1 cellular context compared by ENCODE assay signal in the genomic region with DNA sequence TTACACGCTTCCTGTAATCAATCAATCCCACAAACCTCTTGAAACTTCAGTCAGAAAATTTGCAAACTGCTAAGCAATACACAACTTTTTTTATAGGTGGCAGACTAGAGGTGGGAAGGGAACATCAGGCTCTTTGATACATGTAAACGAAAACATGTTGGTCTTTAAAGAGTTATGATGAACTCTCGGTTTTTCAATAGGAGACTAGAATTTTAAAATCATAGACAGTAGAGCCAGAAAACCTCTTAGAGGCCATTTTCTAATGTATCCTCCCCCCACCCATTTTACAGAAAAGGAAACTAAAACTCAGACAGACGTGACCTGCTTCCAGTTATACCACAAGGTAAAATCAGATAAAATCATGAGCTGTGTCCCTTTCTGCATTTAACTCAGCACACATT.
TF ChIP-seq lines count a peak whose summit lies in the region.

No MANE protein-coding gene starts in this region.

TF ChIP-seq in GM23338, 12 proteins besides CTCF, POLR2A, EP300 and RAD21 (continued from another document):
- TF ChIP-seq, protein P1, sequence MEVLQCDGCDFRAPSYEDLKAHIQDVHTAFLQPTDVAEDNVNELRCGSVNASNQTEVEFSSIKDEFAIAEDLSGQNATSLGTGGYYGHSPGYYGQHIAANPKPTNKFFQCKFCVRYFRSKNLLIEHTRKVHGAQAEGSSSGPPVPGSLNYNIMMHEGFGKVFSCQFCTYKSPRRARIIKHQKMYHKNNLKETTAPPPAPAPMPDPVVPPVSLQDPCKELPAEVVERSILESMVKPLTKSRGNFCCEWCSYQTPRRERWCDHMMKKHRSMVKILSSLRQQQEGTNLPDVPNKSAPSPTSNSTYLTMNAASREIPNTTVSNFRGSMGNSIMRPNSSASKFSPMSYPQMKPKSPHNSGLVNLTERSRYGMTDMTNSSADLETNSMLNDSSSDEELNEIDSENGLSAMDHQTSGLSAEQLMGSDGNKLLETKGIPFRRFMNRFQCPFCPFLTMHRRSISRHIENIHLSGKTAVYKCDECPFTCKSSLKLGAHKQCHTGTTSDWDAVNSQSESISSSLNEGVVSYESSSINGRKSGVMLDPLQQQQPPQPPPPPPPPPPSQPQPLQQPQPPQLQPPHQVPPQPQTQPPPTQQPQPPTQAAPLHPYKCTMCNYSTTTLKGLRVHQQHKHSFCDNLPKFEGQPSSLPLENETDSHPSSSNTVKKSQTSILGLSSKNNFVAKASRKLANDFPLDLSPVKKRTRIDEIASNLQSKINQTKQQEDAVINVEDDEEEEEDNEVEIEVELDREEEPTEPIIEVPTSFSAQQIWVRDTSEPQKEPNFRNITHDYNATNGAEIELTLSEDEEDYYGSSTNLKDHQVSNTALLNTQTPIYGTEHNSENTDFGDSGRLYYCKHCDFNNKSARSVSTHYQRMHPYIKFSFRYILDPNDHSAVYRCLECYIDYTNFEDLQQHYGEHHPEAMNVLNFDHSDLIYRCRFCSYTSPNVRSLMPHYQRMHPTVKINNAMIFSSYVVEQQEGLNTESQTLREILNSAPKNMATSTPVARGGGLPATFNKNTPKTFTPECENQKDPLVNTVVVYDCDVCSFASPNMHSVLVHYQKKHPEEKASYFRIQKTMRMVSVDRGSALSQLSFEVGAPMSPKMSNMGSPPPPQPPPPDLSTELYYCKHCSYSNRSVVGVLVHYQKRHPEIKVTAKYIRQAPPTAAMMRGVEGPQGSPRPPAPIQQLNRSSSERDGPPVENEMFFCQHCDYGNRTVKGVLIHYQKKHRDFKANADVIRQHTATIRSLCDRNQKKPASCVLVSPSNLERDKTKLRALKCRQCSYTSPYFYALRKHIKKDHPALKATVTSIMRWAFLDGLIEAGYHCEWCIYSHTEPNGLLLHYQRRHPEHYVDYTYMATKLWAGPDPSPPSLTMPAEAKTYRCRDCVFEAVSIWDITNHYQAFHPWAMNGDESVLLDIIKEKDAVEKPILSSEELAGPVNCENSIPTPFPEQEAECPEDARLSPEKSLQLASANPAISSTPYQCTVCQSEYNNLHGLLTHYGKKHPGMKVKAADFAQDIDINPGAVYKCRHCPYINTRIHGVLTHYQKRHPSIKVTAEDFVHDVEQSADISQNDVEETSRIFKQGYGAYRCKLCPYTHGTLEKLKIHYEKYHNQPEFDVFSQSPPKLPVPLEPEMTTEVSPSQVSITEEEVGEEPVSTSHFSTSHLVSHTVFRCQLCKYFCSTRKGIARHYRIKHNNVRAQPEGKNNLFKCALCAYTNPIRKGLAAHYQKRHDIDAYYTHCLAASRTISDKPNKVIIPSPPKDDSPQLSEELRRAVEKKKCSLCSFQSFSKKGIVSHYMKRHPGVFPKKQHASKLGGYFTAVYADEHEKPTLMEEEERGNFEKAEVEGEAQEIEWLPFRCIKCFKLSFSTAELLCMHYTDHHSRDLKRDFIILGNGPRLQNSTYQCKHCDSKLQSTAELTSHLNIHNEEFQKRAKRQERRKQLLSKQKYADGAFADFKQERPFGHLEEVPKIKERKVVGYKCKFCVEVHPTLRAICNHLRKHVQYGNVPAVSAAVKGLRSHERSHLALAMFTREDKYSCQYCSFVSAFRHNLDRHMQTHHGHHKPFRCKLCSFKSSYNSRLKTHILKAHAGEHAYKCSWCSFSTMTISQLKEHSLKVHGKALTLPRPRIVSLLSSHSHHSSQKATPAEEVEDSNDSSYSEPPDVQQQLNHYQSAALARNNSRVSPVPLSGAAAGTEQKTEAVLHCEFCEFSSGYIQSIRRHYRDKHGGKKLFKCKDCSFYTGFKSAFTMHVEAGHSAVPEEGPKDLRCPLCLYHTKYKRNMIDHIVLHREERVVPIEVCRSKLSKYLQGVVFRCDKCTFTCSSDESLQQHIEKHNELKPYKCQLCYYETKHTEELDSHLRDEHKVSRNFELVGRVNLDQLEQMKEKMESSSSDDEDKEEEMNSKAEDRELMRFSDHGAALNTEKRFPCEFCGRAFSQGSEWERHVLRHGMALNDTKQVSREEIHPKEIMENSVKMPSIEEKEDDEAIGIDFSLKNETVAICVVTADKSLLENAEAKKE (CRISPR knock-in tag; IDR thresholded peaks at IDR 0.05), result no peak
- TF ChIP-seq STAT1 (IDR thresholded peaks at IDR 0.05; ENCODE audit: unreplicated experiment) (no peak), POLR2AphosphoS5 (IDR thresholded peaks at IDR 0.05; ENCODE audit: low read depth) (no peak), NANOG (IDR thresholded peaks at IDR 0.05; ENCODE audit: borderline replicate concordance) (no peak), JUNB (IDR thresholded peaks at IDR 0.05; ENCODE audit: unreplicated experiment) (no peak), EZH2phosphoT487 (IDR thresholded peaks at IDR 0.05; ENCODE audit: unreplicated experiment) (no peak)
